ENCODE assay signal across 12 cellular contexts in the genomic region with DNA sequence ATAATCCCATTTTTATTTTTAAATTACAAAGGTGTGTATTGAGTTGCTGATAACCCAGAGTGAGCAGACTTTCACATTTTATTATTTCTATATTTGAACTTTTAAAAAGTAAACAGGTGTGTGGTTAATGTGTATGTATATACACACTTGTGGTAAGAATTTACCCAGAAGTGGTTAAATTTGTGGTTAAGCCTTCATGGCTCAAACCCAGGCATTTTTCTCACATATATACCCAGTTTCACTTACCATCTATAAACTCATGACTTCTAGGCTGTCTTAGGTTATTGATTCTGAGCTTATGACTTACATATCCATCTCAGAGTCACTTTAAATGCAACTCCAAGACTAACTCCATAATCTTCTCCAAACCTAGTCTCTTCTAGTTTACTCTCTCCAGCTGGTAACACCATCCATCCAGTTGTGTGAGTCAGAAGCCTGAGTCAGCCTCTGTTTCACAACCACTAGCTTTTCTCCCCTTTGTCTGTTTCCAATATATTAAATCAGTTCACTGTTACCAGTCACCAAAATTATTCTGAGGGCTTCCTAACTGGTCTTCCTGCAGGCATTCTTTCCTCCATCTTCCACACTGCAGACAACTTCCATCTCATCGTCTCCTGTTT. TPM values are rescaled to one million over a fixed set of nuclear protein-coding genes. Genes with fewer than 3 reads are reported as not detected.
DNase-seq lines count a peak whose midpoint lies in the region; ATAC-seq and TF ChIP-seq lines count a peak whose summit lies in the region.
"Had no signal": no experiment of that assay in that cellular context is flagged by ENCODE, and none has a peak within 500 bp of the region (broad histone marks: within the 10 kb centered on the region; RNA-seq: fewer than 3 reads in every experiment).

No MANE protein-coding gene starts in this region.

- POLR2A ChIA-PET in MCF 10A (lab: Yijun Ruan, JAX) = interaction anchor here (0.7 to 1.1 kb wide), 4 partner anchors 12 to 37 kb away, joined by 3 to 5 read pairs (median 3); partner anchors contain the start of gene AGGF1

- TF ChIP-seq CTCF in MCF 10A (IDR thresholded peaks at IDR 0.05; ENCODE audit: unreplicated experiment) (no peak), breast epithelium (IDR thresholded peaks at IDR 0.05) (no peak), HL-60 (IDR thresholded peaks at IDR 0.05; ENCODE audit: insufficient read depth, low read length) (no peak), epithelial cell of esophagus (IDR thresholded peaks at IDR 0.05; ENCODE audit: insufficient read depth, low read depth, low read length, missing control alignments) (no peak)

- H3K9me3 ChIP-seq in breast epithelium = no peaks in the 10 kb centered on the region
- H3K9me3 ChIP-seq: right lobe of liver, thoracic aorta had no signal

- no TSS peak for BruUV-seq in MCF 10A (replicated peaks; lab: Mats Ljungman, UMichigan)

- H3K4me1 Mint-ChIP-seq in MCF 10A (ENCODE audit: insufficient read depth, unreplicated experiment) = peaks cover 9% of the 10 kb centered on the region
- peaks cover 11 to 15% of the 10 kb centered on the region in 2 donors for H3K4me1 Mint-ChIP-seq in stimulated activated naive B cell treated with anti-CD40 and anti-IgM and Interleukin-4, amounts not matched to agents 10 μg/mL and 1 μg/mL and 100 μg/mL, for 72 hours

- ATAC-seq in stimulated activated naive B cell treated with anti-CD40 and anti-IgM and Interleukin-4, amounts not matched to agents 10 μg/mL and 1 μg/mL and 100 μg/mL, for 72 hours (replicated peaks) = peak; percentile 23 to 52
- ATAC-seq in GM19351 (IDR thresholded peaks at IDR 0.05; ENCODE audit: unreplicated experiment) = no peak

- no peak overlapping the region for H3K27ac Mint-ChIP-seq in MCF 10A (ENCODE audit: low read depth, unreplicated experiment)
- H3K27ac Mint-ChIP-seq in stimulated activated naive B cell treated with anti-CD40 and anti-IgM and Interleukin-4, amounts not matched to agents 10 μg/mL and 1 μg/mL and 100 μg/mL, for 72 hours = no peak overlapping the region

- H3K27me3 ChIP-seq in breast epithelium = no peaks in the 10 kb centered on the region
- no peaks in the 10 kb centered on the region for H3K27me3 ChIP-seq in HL-60 (ENCODE audit: insufficient read depth, poor library complexity, severe bottlenecking)
- no peaks in the 10 kb centered on the region for H3K27me3 ChIP-seq in H7 (ENCODE audit: control insufficient read depth, insufficient read depth, low read length)
- H3K27me3 ChIP-seq: BLaER1 treated with 17β-estradiol and CSF1 and Interleukin-3, amounts not matched to agents 10 nM and 100 nM; right lobe of liver had no signal

- intact Hi-C loops in MCF 10A (cut with micrococcal nuclease) (no loop called here), breast epithelium (cut with DNase I; ENCODE audit: low total_unique reads) (no loop called here)

- TF ChIP-seq POLR2A in breast epithelium (IDR thresholded peaks at IDR 0.05) = no peak

- H3K9me3 Mint-ChIP-seq in MCF 10A (ENCODE audit: unreplicated experiment) = no peaks in the 10 kb centered on the region
- H3K9me3 Mint-ChIP-seq in stimulated activated naive B cell treated with anti-CD40 and anti-IgM and Interleukin-4, amounts not matched to agents 10 μg/mL and 1 μg/mL and 100 μg/mL, for 72 hours = no peaks in the 10 kb centered on the region

- H3K27ac ChIP-seq in breast epithelium = no peak overlapping the region
- H3K27ac ChIP-seq in HL-60 (replicated peaks) = peak overlapping the region; percentile 68; the same call in 1 of the 2 replicates
- no peak overlapping the region for H3K27ac ChIP-seq in substantia nigra (ENCODE audit: low read depth, low read length, poor library complexity, severe bottlenecking)
- H3K27ac ChIP-seq: BLaER1 treated with 17β-estradiol and CSF1 and Interleukin-3, amounts not matched to agents 10 nM and 100 nM; right lobe of liver; thoracic aorta had no signal

- peak; percentile 48 for DNase-seq in MCF 10A (ENCODE audit: unreplicated experiment)
- no peak for DNase-seq in breast epithelium (ENCODE audit: low spot score in 2 of 2)
- no peak for DNase-seq in HL-60 (ENCODE audit: low read depth in 1 of 2, low spot score in 1 of 2)
- DNase-seq in epithelial cell of esophagus (ENCODE audit: low read depth) = peak; percentile 64
- no peak for DNase-seq in stimulated activated naive B cell treated with anti-CD40 and anti-IgM and Interleukin-4, amounts not matched to agents 10 μg/mL and 1 μg/mL and 100 μg/mL, for 72 hours
- no peak for DNase-seq in H7
- DNase-seq in substantia nigra (lab: John Stamatoyannopoulos, UW) = no peak
- DNase-seq: NCI-H1436, right lobe of liver had no signal

- H3K4me3 ChIP-seq in breast epithelium (no peak overlapping the region), HL-60 (replicated peaks; ENCODE audit: insufficient read depth, low read length) (no peak overlapping the region), epithelial cell of esophagus (ENCODE audit: low read length) (no peak overlapping the region), H7 (ENCODE audit: insufficient read depth, low read depth, low read length) (no peak overlapping the region)
- H3K4me3 ChIP-seq: BLaER1 treated with 17β-estradiol and CSF1 and Interleukin-3, amounts not matched to agents 10 nM and 100 nM; right lobe of liver; thoracic aorta had no signal

- no peaks in the 10 kb centered on the region for H3K27me3 Mint-ChIP-seq in MCF 10A (ENCODE audit: insufficient read depth, unreplicated experiment)
- no peaks in the 10 kb centered on the region for H3K27me3 Mint-ChIP-seq in stimulated activated naive B cell treated with anti-CD40 and anti-IgM and Interleukin-4, amounts not matched to agents 10 μg/mL and 1 μg/mL and 100 μg/mL, for 72 hours

- H3K36me3 Mint-ChIP-seq in MCF 10A (ENCODE audit: insufficient read depth, unreplicated experiment) = peaks cover 38% of the 10 kb centered on the region
- peaks cover 32 to 50% of the 10 kb centered on the region in 2 donors for H3K36me3 Mint-ChIP-seq in stimulated activated naive B cell treated with anti-CD40 and anti-IgM and Interleukin-4, amounts not matched to agents 10 μg/mL and 1 μg/mL and 100 μg/mL, for 72 hours

- peaks cover 2% of the 10 kb centered on the region for H3K36me3 ChIP-seq in breast epithelium
- H3K36me3 ChIP-seq in H7 (replicated peaks; ENCODE audit: control insufficient read depth, insufficient read depth, low read length) = no peaks in the 10 kb centered on the region
- H3K36me3 ChIP-seq: thoracic aorta had no signal

- CTCF ChIA-PET in MCF 10A (lab: Yijun Ruan, JAX) = interaction anchor here (1.0 to 1.6 kb wide), 3 partner anchors 10 to 425 kb away, joined by 4 to 7 read pairs (median 6); partner anchors contain the start of gene WDR41

- H3K4me3 Mint-ChIP-seq in MCF 10A (ENCODE audit: unreplicated experiment) = no peak overlapping the region
- H3K4me3 Mint-ChIP-seq in stimulated activated naive B cell treated with anti-CD40 and anti-IgM and Interleukin-4, amounts not matched to agents 10 μg/mL and 1 μg/mL and 100 μg/mL, for 72 hours = no peak overlapping the region

- H3K4me1 ChIP-seq in breast epithelium = no peaks in the 10 kb centered on the region
- H3K4me1 ChIP-seq: right lobe of liver had no signal

RNA-seq across cellular contexts. Expression of gene ZBED3, which starts 20.2 kb away (rescaled TPM):
- 9.8 and 14.8 TPM in 2 replicates for total RNA-seq in MCF 10A (2022)
- total RNA-seq in breast epithelium = 10 to 100 TPM in 1 of 3 donors, 1 to 10 TPM in 2; 4.8 to 46.7 (median 5.9) TPM
- 1.6 and 1.9 TPM in 2 replicates for total RNA-seq in H7 (2014; rRNA removed; shearing (Covaris generic))

RNA-seq across cellular contexts. Expression of gene AGGF1, which starts 36.7 kb away (rescaled TPM):
- total RNA-seq in MCF 10A (2022) = 19.5 and 21.8 TPM in 2 replicates
- total RNA-seq in breast epithelium = 10 to 100 TPM; 19.3 to 25.6 (median 25.6) TPM
- 17.8 and 24.5 TPM in 2 replicates for total RNA-seq in H7 (2014; rRNA removed; shearing (Covaris generic))

Comparison
In these comparisons a context has a peak if more than half of its experiments do, and no peak if none do; other contexts are left out.
1. DNase-seq: peak in MCF 10A (single experiment) and epithelial cell of esophagus (single experiment); none in breast epithelium (0 of 2), HL-60 (0 of 2), stimulated activated naive B cell treated with anti-CD40 and anti-IgM and Interleukin-4, amounts not matched to agents 10 μg/mL and 1 μg/mL and 100 μg/mL, for 72 hours (single experiment), H7 (single experiment) and substantia nigra (0 of 49).